ENCODE assay signal across 8 cellular contexts in genomic region chr19:10503002-10503789, GRCh38. TPM values are rescaled to one million over a fixed set of nuclear protein-coding genes. Genes with fewer than 3 reads are reported as not detected.
A peak's percentile ranks its signal among the peaks of the same experiment; 100 is the strongest.
DNase-seq lines count a peak whose midpoint lies in the region; ATAC-seq, FAIRE-seq and TF ChIP-seq lines count a peak whose summit lies in the region.

Gene KEAP1 (minus strand): TSS chr19:10503356. CDS start chr19:10500033, 3,323 bp downstream.

- H3K27ac ChIP-seq in Panc1 (ENCODE audit: low read length) (peak within 1 kb of the TSS; percentile 93), K562 (ENCODE audit: extremely low read depth, low read depth, low read length) (peak within 1 kb of the TSS; percentile 96), gastrocnemius medialis (peak within 1 kb of the TSS; percentile 96 to 100 (median 98))

- ATAC-seq in HG03196 (IDR thresholded peaks at IDR 0.05; ENCODE audit: unreplicated experiment) (peak; percentile 33), Panc1 (peak; percentile 67), K562 (peak; percentile 63), gastrocnemius medialis (peak; percentile 19 to 27)

- H3K9me3 ChIP-seq in Panc1 (ENCODE audit: control insufficient read depth, insufficient read depth, low read depth, low read length) (no peaks in the 10 kb centered on the region), K562 (replicated peaks; ENCODE audit: control insufficient read depth, insufficient read depth, low read depth, low read length) (no peaks in the 10 kb centered on the region), iPS-15b (ENCODE audit: control insufficient read depth, insufficient read depth, low read length) (no peaks in the 10 kb centered on the region), gastrocnemius medialis (no peaks in the 10 kb centered on the region)

- DNase-seq in activated effector memory CD4-positive, alpha-beta T cell treated with anti-CD3 and anti-CD28 coated beads, Interleukin-2, amount 50 U/mL, for 16 hours = peak; percentile 82
- DNase-seq in activated effector memory CD4-positive, alpha-beta T cell treated with Interleukin-2 at 50 U/mL for 16 hours = no peak
- DNase-seq in Panc1 (ENCODE audit: low read depth, low spot score) (no peak), K562 (ENCODE audit: extremely low read depth in 1 of 4, low spot score in 3 of 4) (peak; percentile 71 to 85 (median 79)), gastrocnemius medialis (no peak), COLO829 (ENCODE audit: low spot score) (no peak)

- H3K27me3 ChIP-seq in Panc1 (ENCODE audit: control insufficient read depth, insufficient read depth, low read length) = no peaks in the 10 kb centered on the region
- no peaks in the 10 kb centered on the region for H3K27me3 ChIP-seq in K562 (ENCODE audit: control insufficient read depth in 2 of 2, insufficient read depth in 2 of 2, low read length in 2 of 2)
- no peaks in the 10 kb centered on the region for H3K27me3 ChIP-seq in iPS-15b (ENCODE audit: control insufficient read depth, insufficient read depth, low read length)
- no peaks in the 10 kb centered on the region for H3K27me3 ChIP-seq in gastrocnemius medialis

- TF ChIP-seq RAD21 in K562 (CRISPR knock-in tag; conservative IDR thresholded peaks at IDR 0.05 in 1 of 2, IDR thresholded peaks at IDR 0.05 in 1 of 2) = no peak

- POLR2A ChIA-PET in Panc1 (lab: Charles Lee) (no interaction called here), K562 (lab: Yijun Ruan, JAX) (interaction anchor here (0.6 to 1.5 kb wide), 7 partner anchors 9 to 484 kb away, joined by 3 to 6 read pairs (median 3); partner anchors contain the start of gene QTRT1)

- H2AFZ ChIP-seq in K562 (ENCODE audit: low read depth, low read length) = peak within 1 kb of the TSS; percentile 84

- in situ Hi-C loops in Panc1 (cut with HindIII; ENCODE audit: low pct_unique_long_range_greater_than_20kb, low sequenced_read_pairs) = no loop called here
- in situ Hi-C loops in K562 (cut with MboI) = no loop called here
- in situ Hi-C loops in gastrocnemius medialis (cut with MboI; ENCODE audit: low sequenced_read_pairs in 4 of 4) = loop anchor here in 1 of 4 donors (10.0 kb wide), 1 partner anchor 62 kb away; the partner anchor contains the start of genes CDKN2D and KRI1

- peaks cover 3% of the 10 kb centered on the region; the same call in 1 of the 2 replicates for H4K20me1 ChIP-seq in K562 (replicated peaks; ENCODE audit: control insufficient read depth, insufficient read depth, low read length)

- CTCF ChIA-PET in Panc1 (lab: Charles Lee) (no interaction called here), K562 (lab: Yijun Ruan, JAX; ENCODE audit: low intra/inter-chr PET ratio) (interaction anchor here (0.6 kb wide), 1 partner anchor 92 kb away, joined by 8 read pairs; no protein-coding TSS in a partner anchor)

- FAIRE-seq in K562 (lab: Jason Lieb, UNC) = peak; percentile 61

- H3K9ac ChIP-seq in K562 (ENCODE audit: insufficient read depth in 1 of 2, low read depth in 2 of 2, low read length in 2 of 2) (peak within 1 kb of the TSS; percentile 99), iPS-15b (ENCODE audit: low read depth, low read length) (peak within 1 kb of the TSS; percentile 97)

- no peak for TF ChIP-seq EP300 in K562 (IDR thresholded peaks at IDR 0.05; ENCODE audit: low read length)

- peaks cover 53% of the 10 kb centered on the region for H3K79me2 ChIP-seq in K562 (ENCODE audit: control insufficient read depth, insufficient read depth, low read length)

- 3% methylated on average over 37 of the region's 73 CpGs for WGBS in K562 (ENCODE audit: insufficient coverage, low coverage, missing lambda C conversion rate)

- intact Hi-C loops in Panc1 (cut with micrococcal nuclease; ENCODE audit: unreplicated experiment) (no loop called here), K562 (cut with micrococcal nuclease) (no loop called here), gastrocnemius medialis (cut with DNase I; ENCODE audit: low total_unique reads) (loop anchor here (2.0 to 5.0 kb wide), 3 partner anchors 42 to 152 kb away; partner anchors contain the start of genes CDC37 and ILF3)

- H3K4me2 ChIP-seq in K562 (ENCODE audit: insufficient read depth, low read length) = peak within 1 kb of the TSS; percentile 88

- H3K36me3 ChIP-seq in Panc1 (ENCODE audit: control insufficient read depth, insufficient read depth, low read length) (no peaks in the 10 kb centered on the region; the same call in 1 of the 2 replicates), K562 (ENCODE audit: control insufficient read depth, insufficient read depth, low read length) (peaks cover 27% of the 10 kb centered on the region), iPS-15b (ENCODE audit: control insufficient read depth, insufficient read depth, low read length) (peaks cover 8% of the 10 kb centered on the region), gastrocnemius medialis (peaks cover 0 to 17% of the 10 kb centered on the region in 2 donors)

- BruUV-seq in Panc1 (replicated peaks; lab: Mats Ljungman, UMichigan) (TSS peak; percentile 94), K562 (replicated peaks; lab: Mats Ljungman, UMichigan) (TSS peak; percentile 87)

- no peaks in the 10 kb centered on the region for H3K9me1 ChIP-seq in K562 (ENCODE audit: control insufficient read depth, insufficient read depth, low read length)

- no peak for TF ChIP-seq CTCF in Panc1 (IDR thresholded peaks at IDR 0.05)
- no peak for TF ChIP-seq CTCF in K562 (IDR thresholded peaks at IDR 0.05 in 2 of 3, conservative IDR thresholded peaks at IDR 0.05 in 1 of 3; ENCODE audit: insufficient read depth in 2 of 3, low read depth in 1 of 3, low read length in 3 of 3)
- no peak for TF ChIP-seq CTCF in gastrocnemius medialis (IDR thresholded peaks at IDR 0.05 in 4 of 5, conservative IDR thresholded peaks at IDR 0.05 in 1 of 5)

- TF ChIP-seq POLR2A in K562 (conservative IDR thresholded peaks at IDR 0.05) (peak; percentile 60), gastrocnemius medialis (IDR thresholded peaks at IDR 0.05) (no peak)

- H3K4me3 ChIP-seq in Panc1 (ENCODE audit: low read depth in 2 of 2, low read length in 2 of 2) = peak within 1 kb of the TSS; percentile 65 to 75
- H3K4me3 ChIP-seq in K562 = peak within 1 kb of the TSS; percentile 74
- peak within 1 kb of the TSS; percentile 85 for H3K4me3 ChIP-seq in iPS-15b (ENCODE audit: low read depth, low read length)
- H3K4me3 ChIP-seq in gastrocnemius medialis = peak within 1 kb of the TSS; percentile 77 to 96 (median 92)

- H3K4me1 ChIP-seq in Panc1 (ENCODE audit: control insufficient read depth, insufficient read depth, low read length) = peaks cover 9% of the 10 kb centered on the region
- peaks cover 3 to 44% of the 10 kb centered on the region in 2 experiments; a peak in 4 of 5 replicates for H3K4me1 ChIP-seq in K562 (replicated peaks in 1 of 2; ENCODE audit: control insufficient read depth in 2 of 2, insufficient read depth in 2 of 2, low read length in 2 of 2)
- peaks cover 3% of the 10 kb centered on the region for H3K4me1 ChIP-seq in iPS-15b (ENCODE audit: control insufficient read depth, insufficient read depth, low read length)
- peaks cover 29 to 35% of the 10 kb centered on the region in 2 donors for H3K4me1 ChIP-seq in gastrocnemius medialis

TF ChIP-seq in K562, 482 proteins besides CTCF, POLR2A, EP300 and RAD21 (continues in another document):
- 0 out of 4 replicates have a peak, but pooled peaks of 1 of the 2 experiments have one; percentile 11 for TF ChIP-seq TRIM24 (IDR thresholded peaks at IDR 0.05)
- peak; percentile 62; the same call in 1 of the 2 replicates for TF ChIP-seq MYC (IDR thresholded peaks at IDR 0.05; ENCODE audit: low read depth, low read length)
- peak; percentile 40; the same call in 1 of the 2 replicates for TF ChIP-seq MYC (CRISPR knock-in tag; IDR thresholded peaks at IDR 0.05; ENCODE audit: borderline replicate concordance, low read depth)
- TF ChIP-seq RBM14 (IDR thresholded peaks at IDR 0.05; ENCODE audit: borderline replicate concordance, insufficient read depth, low read depth, low read length) = no peak
- TF ChIP-seq OTX1 (CRISPR knock-in tag; IDR thresholded peaks at IDR 0.05) = 0 out of 2 replicates have a peak, but pooled peaks have one; percentile 20
- 0 out of 2 replicates have a peak, but pooled peaks have one; percentile 35 for TF ChIP-seq ZNF175 (CRISPR knock-in tag; IDR thresholded peaks at IDR 0.05; ENCODE audit: low read depth)
- peak; percentile 50; the same call in 1 of the 2 replicates for TF ChIP-seq GABPA (tag; conservative IDR thresholded peaks at IDR 0.05; ENCODE audit: low read depth)

RNA-seq across cellular contexts. Expression of gene KEAP1, which starts in this region (rescaled TPM):
- total RNA-seq in Panc1 (2021; ENCODE audit: unreplicated experiment) (102 TPM), K562 (2014; rRNA removed) (78.3 and 99.2 TPM in 2 replicates), K562 (2014; rRNA removed; fragmentation: Illumina TruSeq; extraction: Trizol) (52.7 and 64.4 TPM in 2 replicates), K562 (2015; rRNA removed; fragmentation: Illumina TruSeq; extraction: Trizol) (81.5 and 82.9 TPM in 2 replicates), K562 (2021) (95.6 and 96.4 TPM in 2 replicates), gastrocnemius medialis (100 to 1,000 TPM; 189 to 336 (median 228) TPM)
- polyA plus RNA-seq in Panc1 (2012; ENCODE audit: insufficient read length) = 153 TPM
- 50.9 and 183 TPM in 2 replicates for total RNA-seq in K562 (2011; cell fraction: chromatin; rRNA removed; ENCODE audit: low replicate concordance)
- total RNA-seq in K562 (2011; cell fraction: nucleolus; rRNA removed) = 102 and 110 TPM in 2 replicates
- 55.9 and 62.1 TPM in 2 replicates for total RNA-seq in K562 (2011; cell fraction: nucleoplasm; rRNA removed)
- polyA plus RNA-seq in K562 (2011; rRNA removed) (62.6 and 72.0 TPM in 2 replicates), K562 (2014; fragmentation: Illumina TruSeq; extraction: Trizol) (56.1 and 61.8 TPM in 2 replicates), K562 (2014; fragmentation: Nextera tagmentation; extraction: Ambion mirVana) (1 to 10 TPM; 2.1 to 8.3 TPM), K562 (2014; rRNA removed) (64.3 and 67.5 TPM in 2 replicates)
- polyA plus RNA-seq in K562 (2011; cell fraction: cytosol; rRNA removed) = 55.6 and 109 TPM in 2 replicates
- polyA plus RNA-seq in K562 (2011; cell fraction: nucleus; rRNA removed) = 51.7 and 82.4 TPM in 2 replicates
- polyA plus RNA-seq in K562 (2012) = 62.6 and 63.7 TPM in 2 replicates
- 54.1 and 87.9 TPM in 2 replicates for polyA minus RNA-seq in K562 (2011; rRNA and poly(A)+ RNA removed)
- 50.6 and 75.7 TPM in 2 replicates for polyA minus RNA-seq in K562 (2011; cell fraction: cytosol; rRNA and poly(A)+ RNA removed)
- 28.0 and 39.2 TPM in 2 replicates for polyA minus RNA-seq in K562 (2011; cell fraction: nucleus; rRNA and poly(A)+ RNA removed)

Comparison
In these comparisons a context has a peak if more than half of its experiments do, and no peak if none do; other contexts are left out.
1. DNase-seq: peak in activated effector memory CD4-positive, alpha-beta T cell treated with anti-CD3 and anti-CD28 coated beads, Interleukin-2, amount 50 U/mL, for 16 hours (single experiment) and K562 (4 of 4); none in activated effector memory CD4-positive, alpha-beta T cell treated with Interleukin-2 at 50 U/mL for 16 hours (single experiment), Panc1 (single experiment), gastrocnemius medialis (0 of 2) and COLO829 (single experiment).
2. Peak in every context shown above with its lines, with median percentiles within 50 percentile points of each other: ATAC-seq, H3K27ac ChIP-seq and H3K4me3 ChIP-seq.